In the genomic region with DNA sequence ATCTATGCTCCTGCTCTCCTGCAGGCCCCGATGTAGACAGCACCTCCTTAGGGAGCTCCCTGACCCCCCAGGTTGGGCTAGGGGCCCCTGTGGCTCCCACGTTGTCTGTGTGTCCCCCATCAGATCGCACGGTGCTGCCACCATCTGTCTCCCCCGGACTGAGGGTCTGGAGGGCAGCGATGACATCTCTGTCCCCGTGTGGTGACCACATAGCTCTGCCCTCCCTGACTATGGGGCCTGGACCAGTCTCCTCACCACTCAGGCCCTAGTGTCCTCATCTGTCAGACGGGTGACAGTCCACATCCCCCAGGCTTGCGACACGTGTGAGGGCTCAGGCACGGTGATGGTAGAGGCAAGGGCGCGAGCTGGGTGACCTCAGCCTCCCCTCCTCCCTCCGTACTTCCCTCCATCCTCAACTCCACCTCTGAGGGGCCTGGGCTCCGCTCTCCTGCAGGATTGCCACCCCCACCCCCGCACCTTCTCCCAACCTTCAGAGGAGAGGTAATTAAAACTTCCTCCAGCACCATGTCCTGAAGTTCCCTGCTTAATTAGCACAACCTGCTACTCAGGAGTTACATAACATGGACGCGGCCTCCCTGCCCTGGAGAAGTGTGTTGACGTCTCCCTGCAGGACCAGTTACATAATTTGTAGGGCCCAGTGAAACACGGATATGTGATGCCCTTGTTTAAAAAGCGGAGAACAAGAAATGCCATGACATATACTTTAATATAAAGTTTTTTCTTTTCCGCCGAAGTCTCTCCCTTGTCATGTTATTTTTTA, we compare ENCODE assay signal across 11 cellular contexts.
"Had no signal": no experiment of that assay in that cellular context is flagged by ENCODE, and none has a peak within 500 bp of the region (broad histone marks: within the 10 kb centered on the region; RNA-seq: fewer than 3 reads in every experiment).

No MANE protein-coding gene starts in this region.

- H3K27me3 ChIP-seq: ovary had no signal

- H3K4me3 ChIP-seq: lung, ovary, tibial nerve had no signal

- H3K4me1 ChIP-seq: tibial nerve had no signal

- H3K4me3 Mint-ChIP-seq: dendritic cell treated with granulocyte-macrophage colony-stimulating factor and Interleukin-4, amounts not matched to agents 40 ng/mL and 50 ng/mL, for 4 days; nephron progenitor cell had no signal

- DNase-seq: activated CD4-positive, alpha-beta T cell treated with anti-CD3 and anti-CD28 coated beads, Interleukin-2, amount 50 U/mL, for 4 hours; activated CD4-positive, CD25-positive, alpha-beta regulatory T cell treated with anti-CD3 and anti-CD28 coated beads, Interleukin-2, amount 50 U/mL, for 72 hours; activated naive CD4-positive, alpha-beta T cell treated with anti-CD3 and anti-CD28 coated beads, Interleukin-2, amount 50 U/mL, for 16 hours; central memory CD4-positive, alpha-beta T cell; hippocampal formation; nephron progenitor cell; stimulated activated CD4-positive, alpha-beta T cell treated with anti-CD3 and anti-CD28 coated beads, Interleukin-4, amount 100 ng/mL, for 4 hours had no signal

- H3K27ac Mint-ChIP-seq: dendritic cell treated with granulocyte-macrophage colony-stimulating factor and Interleukin-4, amounts not matched to agents 40 ng/mL and 50 ng/mL, for 4 days had no signal

- H3K27ac ChIP-seq: ovary, tibial nerve had no signal

- H3K9me3 ChIP-seq: ovary had no signal

- H3K36me3 ChIP-seq: ovary, tibial nerve had no signal
